In the genomic region with DNA sequence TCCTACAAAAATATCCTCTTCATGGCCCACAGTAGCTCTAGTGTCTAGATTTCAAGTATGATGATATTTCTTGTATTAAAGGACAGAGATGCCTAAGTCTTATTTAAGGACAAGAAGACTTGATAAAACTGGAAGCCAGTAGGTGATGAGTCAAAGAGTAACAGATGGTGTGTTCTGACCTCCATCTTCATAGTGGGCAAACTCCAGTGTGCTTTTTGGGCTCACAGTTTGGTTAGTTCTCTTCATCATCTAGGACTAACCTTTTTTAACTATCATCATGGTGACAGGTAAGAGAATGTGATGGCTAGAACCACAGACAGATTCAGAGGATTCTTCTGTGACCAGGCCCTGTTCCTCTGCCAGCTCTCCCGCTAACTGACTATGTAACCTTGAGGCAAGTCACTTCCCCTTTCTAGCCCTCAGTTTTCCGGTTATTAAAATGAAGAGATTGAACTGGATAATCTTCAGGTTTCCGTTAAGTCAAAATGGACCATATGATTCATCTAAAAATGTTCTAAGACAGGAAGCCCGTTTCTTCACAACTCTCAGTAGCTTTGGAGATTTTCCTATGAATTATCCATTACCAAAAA, we compare ENCODE assay signal across 13 cellular contexts.
DNase-seq lines count a peak whose midpoint lies in the region; ATAC-seq and TF ChIP-seq lines count a peak whose summit lies in the region.
"Had no signal": no experiment of that assay in that cellular context is flagged by ENCODE, and none has a peak within 500 bp of the region (broad histone marks: within the 10 kb centered on the region; RNA-seq: fewer than 3 reads in every experiment).

No MANE protein-coding gene starts in this region.

- H3K27ac ChIP-seq in OCI-LY1 (ENCODE audit: low read depth, low read length, poor library complexity, severe bottlenecking) (peak overlapping the region; percentile 65), left lung (peak overlapping the region in 1 of 2 donors; percentile 28)
- H3K27ac ChIP-seq: gastrocnemius medialis, testis had no signal

- peak; percentile 83 for ATAC-seq in GM18511 (IDR thresholded peaks at IDR 0.05; ENCODE audit: unreplicated experiment)
- ATAC-seq in HG02759 (IDR thresholded peaks at IDR 0.05; ENCODE audit: unreplicated experiment) = peak; percentile 80
- peak; percentile 15 for ATAC-seq in left lung
- no peak for ATAC-seq in HG02763 (IDR thresholded peaks at IDR 0.05; ENCODE audit: unreplicated experiment)
- ATAC-seq: gastrocnemius medialis had no signal

- H3K4me1 ChIP-seq in OCI-LY1 (ENCODE audit: insufficient read depth, low read length, severe bottlenecking) (peaks cover 17% of the 10 kb centered on the region), left lung (no peaks in the 10 kb centered on the region)
- H3K4me1 ChIP-seq: gastrocnemius medialis, testis had no signal

- H3F3A ChIP-seq in OCI-LY1 (ENCODE audit: insufficient read depth, low read length) = no peaks in the 10 kb centered on the region

- H2AFZ ChIP-seq in OCI-LY1 (ENCODE audit: low read length) = no peak overlapping the region

- DNase-seq in left lung (no peak), NCI-H1694 treated with DMSO at 0.1 percent for 48 hours (lab: John Stamatoyannopoulos, UW) (no peak), H4 (ENCODE audit: low spot score) (no peak), NCI-H2107 treated with DMSO at 0.1 percent for 48 hours (lab: John Stamatoyannopoulos, UW; ENCODE audit: unreplicated experiment) (no peak)
- DNase-seq: CD4-positive, CD25-positive, alpha-beta regulatory T cell; dorsolateral prefrontal cortex; gastrocnemius medialis; kidney glomerular epithelial cell; testis had no signal

- intact Hi-C loops in left lung (cut with DNase I) = no loop called here

- H3K36me3 ChIP-seq in OCI-LY1 (ENCODE audit: insufficient read depth, low read length) (peaks cover 34% of the 10 kb centered on the region; the same call in 1 of the 2 replicates), left lung (no peaks in the 10 kb centered on the region)
- H3K36me3 ChIP-seq: gastrocnemius medialis had no signal

- no peaks in the 10 kb centered on the region for H3K9me2 ChIP-seq in OCI-LY1 (ENCODE audit: low read depth, low read length)

- H3K4me2 ChIP-seq in OCI-LY1 (ENCODE audit: low read length) = peak overlapping the region; percentile 27; the same call in 1 of the 2 replicates

- H3K9me3 ChIP-seq in OCI-LY1 (ENCODE audit: low read length) = no peaks in the 10 kb centered on the region
- H3K9me3 ChIP-seq in left lung = no peaks in the 10 kb centered on the region
- H3K9me3 ChIP-seq: gastrocnemius medialis, testis had no signal

- TF ChIP-seq CTCF in OCI-LY1 (IDR thresholded peaks at IDR 0.05; ENCODE audit: low read length) = no peak
- no peak for TF ChIP-seq CTCF in left lung (IDR thresholded peaks at IDR 0.05)

- H4K20me1 ChIP-seq in OCI-LY1 (ENCODE audit: insufficient read depth, low read length) = no peaks in the 10 kb centered on the region

- H3K27me3 ChIP-seq in OCI-LY1 (ENCODE audit: insufficient read depth, low read length) (no peaks in the 10 kb centered on the region), left lung (no peaks in the 10 kb centered on the region)
- H3K27me3 ChIP-seq: dorsolateral prefrontal cortex, gastrocnemius medialis, testis had no signal

- H3K79me2 ChIP-seq in OCI-LY1 (ENCODE audit: insufficient read depth, low read length) = no peaks in the 10 kb centered on the region

- H3K4me3 ChIP-seq in OCI-LY1 (ENCODE audit: low read depth, low read length, poor library complexity, severe bottlenecking) (no peak overlapping the region), left lung (no peak overlapping the region)
- H3K4me3 ChIP-seq: dorsolateral prefrontal cortex, gastrocnemius medialis, testis had no signal

- H3K9ac ChIP-seq in OCI-LY1 (ENCODE audit: low read length) = no peak overlapping the region
